In the genomic region with DNA sequence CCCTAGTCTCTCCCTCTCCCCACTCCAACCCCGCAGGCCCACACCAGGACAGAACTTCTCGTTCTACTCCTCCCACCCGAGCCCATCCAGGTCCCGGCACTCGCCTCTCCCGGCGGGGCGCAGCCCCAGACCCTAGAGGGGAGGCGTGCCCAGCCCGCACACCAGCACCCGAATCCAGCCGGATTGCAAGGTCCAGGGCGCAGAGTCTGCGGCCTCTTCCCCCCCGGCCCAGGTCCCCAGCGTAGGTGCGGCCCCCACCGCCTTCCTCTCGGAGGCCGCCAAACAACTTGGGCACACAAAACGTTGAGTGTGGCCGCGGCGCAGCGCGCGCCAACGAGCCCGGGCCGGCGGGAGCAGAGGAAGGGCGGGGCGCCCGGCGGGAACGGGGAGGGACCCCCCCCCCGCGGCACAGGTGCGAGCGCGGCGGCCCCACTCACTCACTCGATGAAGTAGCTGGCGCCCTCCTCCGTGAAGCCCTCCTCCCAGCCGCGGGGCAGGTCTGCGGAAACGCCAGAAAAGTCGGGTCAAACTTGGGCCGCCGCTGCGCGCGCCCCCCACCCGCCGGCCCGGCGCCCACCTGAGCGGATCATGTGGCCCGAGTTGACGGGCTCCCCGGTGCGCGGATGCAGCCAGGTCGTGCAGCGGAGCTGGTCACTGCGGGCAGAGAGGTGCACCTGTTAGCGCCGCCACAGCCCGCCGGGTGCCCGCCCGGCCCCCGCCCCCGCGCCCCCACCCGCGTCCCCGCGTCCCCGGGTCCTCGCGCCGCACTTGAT, we compare ENCODE assay signal across 8 cellular contexts. TPM values are rescaled to one million over a fixed set of nuclear protein-coding genes. Genes with fewer than 3 reads are reported as not detected.
DNase-seq lines count a peak whose midpoint lies in the region; ATAC-seq and TF ChIP-seq lines count a peak whose summit lies in the region.

No MANE protein-coding gene starts in this region.

- TF ChIP-seq CTCF in GM12864 (IDR thresholded peaks at IDR 0.05; ENCODE audit: low read depth, low read length, missing control alignments): no peak
- TF ChIP-seq CTCF in astrocyte of the cerebellum (IDR thresholded peaks at IDR 0.05; ENCODE audit: low read depth, low read length, missing control alignments): no peak

- H3K36me3 Mint-ChIP-seq in immature natural killer cell: peaks cover 0 to 7% (median 4%) of the 10 kb centered on the region in 3 donors

- H3K9me3 Mint-ChIP-seq in immature natural killer cell: no peaks in the 10 kb centered on the region

- peaks cover 4 to 10% of the 10 kb centered on the region in 2 donors for H3K4me1 Mint-ChIP-seq in immature natural killer cell

- in situ Hi-C loops in astrocyte of the cerebellum (cut with HindIII; ENCODE audit: low sequenced_read_pairs): no loop called here

- DNase-seq in GM12864 (ENCODE audit: low read depth): no peak
- DNase-seq in NCI-H146 treated with DMSO at 0.1 percent for 48 hours (lab: John Stamatoyannopoulos, UW; ENCODE audit: unreplicated experiment): peak; percentile 28
- DNase-seq in astrocyte of the cerebellum (ENCODE audit: low read depth): no peak
- DNase-seq in immature natural killer cell: peak in 2 of 3 donors; percentile 7 to 14
- peak; percentile 13 for DNase-seq in stimulated activated CD4-positive, alpha-beta T cell treated with anti-CD3 and anti-CD28 coated beads, Interleukin-4, amount 100 ng/mL, for 24 hours
- DNase-seq in NCI-H128 (lab: John Stamatoyannopoulos, UW; ENCODE audit: unreplicated experiment): no peak

- peaks cover 4 to 15% (median 11%) of the 10 kb centered on the region in 3 donors for H3K27me3 Mint-ChIP-seq in immature natural killer cell (ENCODE audit: low read depth in 3 of 3)

- peak overlapping the region; percentile 51 for H3K4me3 ChIP-seq in GM12864 (ENCODE audit: low read depth, low read length)
- peak overlapping the region; percentile 50 for H3K4me3 ChIP-seq in astrocyte of the cerebellum (ENCODE audit: low read depth, low read length)

- peak overlapping the region in 3 of 5 donors; percentile 61 to 65 (median 63) for H3K4me3 Mint-ChIP-seq in immature natural killer cell

- H3K27ac Mint-ChIP-seq in immature natural killer cell: no peak overlapping the region

- ATAC-seq in HG03521 (IDR thresholded peaks at IDR 0.05; ENCODE audit: unreplicated experiment) (no peak), HG03196 (IDR thresholded peaks at IDR 0.05; ENCODE audit: unreplicated experiment) (no peak)

RNA-seq across cellular contexts. Expression of a gene that starts 0.5 kb away (rescaled TPM):
- under 1 TPM in 2 of 3 donors, not detected in 1; 0.28 to 0.31 TPM for polyA plus RNA-seq in immature natural killer cell

Comparison
In these comparisons a context has a peak if more than half of its experiments do, and no peak if none do; other contexts are left out.
1. DNase-seq: peak in NCI-H146 treated with DMSO at 0.1 percent for 48 hours (single experiment), immature natural killer cell (2 of 3) and stimulated activated CD4-positive, alpha-beta T cell treated with anti-CD3 and anti-CD28 coated beads, Interleukin-4, amount 100 ng/mL, for 24 hours (single experiment); none in GM12864 (single experiment), astrocyte of the cerebellum (single experiment) and NCI-H128 (single experiment).